In genomic region chr12:127688901-127689428, GRCh38 we compare ENCODE assay signal across 18 cellular contexts.
"Had no signal": no experiment of that assay in that cellular context is flagged by ENCODE, and none has a peak within 500 bp of the region (broad histone marks: within the 10 kb centered on the region; RNA-seq: fewer than 3 reads in every experiment).

No MANE protein-coding gene starts in this region.

- H3K4me3 ChIP-seq: coronary artery, dorsolateral prefrontal cortex, esophagus muscularis mucosa, gastroesophageal sphincter, heart left ventricle, left lung, lower lobe of right lung, mucosa of descending colon had no signal

- H3K36me3 ChIP-seq: esophagus muscularis mucosa, gastroesophageal sphincter, heart left ventricle, left lung, lower lobe of right lung had no signal

- ATAC-seq: foreskin keratinocyte, gastroesophageal sphincter, heart left ventricle, left cardiac atrium, left lung, left ventricle myocardium superior, lower lobe of right lung, mucosa of descending colon had no signal

- H3K27ac Mint-ChIP-seq: mesothelial cell of epicardium, naive B cell had no signal

- H3K9me3 Mint-ChIP-seq: mesothelial cell of epicardium had no signal

- H3K36me3 Mint-ChIP-seq: mesothelial cell of epicardium, naive B cell had no signal

- DNase-seq: dermis blood vessel endothelial cell; dorsolateral prefrontal cortex; effector CD4-positive, alpha-beta T cell; effector memory CD4-positive, alpha-beta T cell; foreskin keratinocyte; heart left ventricle; hippocampal formation; left cardiac atrium; left lung; left ventricle myocardium superior; lower lobe of right lung; mesenchymal stem cell; mucosa of descending colon; naive B cell had no signal

- H3K4me1 Mint-ChIP-seq: mesothelial cell of epicardium, naive B cell had no signal

- H3K27ac ChIP-seq: coronary artery, dorsolateral prefrontal cortex, esophagus muscularis mucosa, foreskin keratinocyte, gastroesophageal sphincter, heart left ventricle, left lung, lower lobe of right lung had no signal

- H3K4me3 Mint-ChIP-seq: mesothelial cell of epicardium had no signal

- H3K9me3 ChIP-seq: esophagus muscularis mucosa, gastroesophageal sphincter, heart left ventricle, left lung, lower lobe of right lung, mucosa of descending colon had no signal

- H3K4me1 ChIP-seq: foreskin keratinocyte, gastroesophageal sphincter, heart left ventricle, left lung, lower lobe of right lung had no signal

- H3K27me3 Mint-ChIP-seq: naive B cell had no signal

- H3K27me3 ChIP-seq: dorsolateral prefrontal cortex, esophagus muscularis mucosa, foreskin keratinocyte, gastroesophageal sphincter, left lung had no signal
